In the genomic region with DNA sequence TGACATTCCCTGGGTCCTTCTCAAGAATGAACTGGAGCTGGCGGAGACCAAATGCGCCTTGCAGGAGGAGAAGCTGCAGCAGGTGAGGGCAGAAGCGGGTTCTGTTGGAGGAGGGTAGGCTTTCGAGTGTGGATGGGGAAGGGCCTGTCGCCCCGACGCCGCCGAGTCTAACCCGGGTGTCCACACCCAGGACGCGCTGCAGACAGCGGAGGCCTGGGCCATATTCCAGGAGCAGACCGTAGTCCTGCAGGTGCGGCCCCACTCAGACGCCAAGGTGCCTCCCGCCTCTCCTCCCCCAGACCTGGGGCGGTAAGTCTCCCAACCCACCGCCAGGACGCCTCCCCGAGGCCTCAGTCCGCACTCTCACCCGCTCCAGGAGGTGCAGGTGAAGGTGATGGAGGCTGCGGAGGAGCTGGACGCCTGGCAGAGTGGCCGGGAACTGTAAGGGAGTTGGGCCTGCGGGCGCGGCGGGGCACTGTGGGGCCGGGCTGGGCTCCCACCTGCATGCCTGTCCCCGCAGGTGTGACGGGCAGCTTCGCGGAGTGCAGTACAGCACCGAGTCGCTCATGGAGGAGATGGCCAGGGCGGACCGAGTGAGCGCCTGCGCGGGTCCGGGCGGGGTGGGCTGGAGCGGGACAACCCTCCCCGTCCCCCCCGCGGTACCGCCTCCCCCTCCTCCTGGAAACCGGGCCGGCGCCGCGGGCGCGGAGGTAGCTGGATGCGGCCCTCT, we compare ENCODE assay signal across 12 cellular contexts. TPM values are rescaled to one million over a fixed set of nuclear protein-coding genes. Genes with fewer than 3 reads are reported as not detected.
A peak's percentile ranks its signal among the peaks of the same experiment; 100 is the strongest.
DNase-seq lines count a peak whose midpoint lies in the region; ATAC-seq lines count a peak whose summit lies in the region.
"Not testable (repeated sequence)": the region's sequence is repeated elsewhere in the genome, so short reads cannot be mapped to it uniquely, and the experiment has no call there.
"Had no signal": no experiment of that assay in that cellular context is flagged by ENCODE, and none has a peak within 500 bp of the region (broad histone marks: within the 10 kb centered on the region; RNA-seq: fewer than 3 reads in every experiment).

No MANE protein-coding gene starts in this region.

- H3K4me3 Mint-ChIP-seq in activated naive CD8-positive, alpha-beta T cell treated with anti-CD3 and anti-CD28 coated beads, Interleukin-2, amount 50 U/mL, for 24 hours = not testable (repeated sequence)

- DNase-seq in activated naive CD8-positive, alpha-beta T cell treated with anti-CD3 and anti-CD28 coated beads, Interleukin-2, amount 50 U/mL, for 24 hours; left lobe of liver (ENCODE audit: low spot score): not testable (repeated sequence)
- peak; percentile 1 for DNase-seq in stimulated activated CD4-positive, alpha-beta T cell treated with anti-CD3 and anti-CD28 coated beads, Interleukin-12 subunit alpha, Interleukin-12 subunit beta, amount 100 ng/mL, for 4 hours

- not testable (repeated sequence) for H3K36me3 Mint-ChIP-seq in activated naive CD8-positive, alpha-beta T cell treated with anti-CD3 and anti-CD28 coated beads, Interleukin-2, amount 50 U/mL, for 24 hours (ENCODE audit: low read depth)

- not testable (repeated sequence) for H3K27me3 Mint-ChIP-seq in activated naive CD8-positive, alpha-beta T cell treated with anti-CD3 and anti-CD28 coated beads, Interleukin-2, amount 50 U/mL, for 24 hours

- H3K4me1 Mint-ChIP-seq in activated naive CD8-positive, alpha-beta T cell treated with anti-CD3 and anti-CD28 coated beads, Interleukin-2, amount 50 U/mL, for 24 hours = not testable (repeated sequence)

- H3K27ac Mint-ChIP-seq in activated naive CD8-positive, alpha-beta T cell treated with anti-CD3 and anti-CD28 coated beads, Interleukin-2, amount 50 U/mL, for 24 hours = not testable (repeated sequence)

- not testable (repeated sequence) for H3K9me3 Mint-ChIP-seq in activated naive CD8-positive, alpha-beta T cell treated with anti-CD3 and anti-CD28 coated beads, Interleukin-2, amount 50 U/mL, for 24 hours

- ATAC-seq in GM18870 (IDR thresholded peaks at IDR 0.05; ENCODE audit: unreplicated experiment) (peak; percentile 26), GM21390 (IDR thresholded peaks at IDR 0.05; ENCODE audit: unreplicated experiment) (peak; percentile 35), HG02798 (IDR thresholded peaks at IDR 0.05; ENCODE audit: poor library complexity, unreplicated experiment) (peak; percentile 4), HG03280 (IDR thresholded peaks at IDR 0.05; ENCODE audit: unreplicated experiment) (peak; percentile 11), SK-N-SH treated with all-trans-retinoic acid at 6 μM for 48 hours (peak; percentile 6), left lobe of liver (peak; percentile 27)
- ATAC-seq in activated naive CD8-positive, alpha-beta T cell treated with anti-CD3 and anti-CD28 coated beads, Interleukin-2, amount 50 U/mL, for 24 hours = peak; percentile 8

RNA-seq across cellular contexts. Expression of a gene that starts 2.0 kb away (rescaled TPM):
- total RNA-seq in left lobe of liver = 0.65 TPM

RNA-seq across cellular contexts. Expression of a gene that starts 11.6 kb away (rescaled TPM):
- not detected for total RNA-seq in left lobe of liver
- total RNA-seq: CD4-positive, alpha-beta memory T cell; esophagus squamous epithelium; PC-9; right atrium auricular region had no signal
